Comparison of ENCODE assay signal across 11 cellular contexts in the genomic region with DNA sequence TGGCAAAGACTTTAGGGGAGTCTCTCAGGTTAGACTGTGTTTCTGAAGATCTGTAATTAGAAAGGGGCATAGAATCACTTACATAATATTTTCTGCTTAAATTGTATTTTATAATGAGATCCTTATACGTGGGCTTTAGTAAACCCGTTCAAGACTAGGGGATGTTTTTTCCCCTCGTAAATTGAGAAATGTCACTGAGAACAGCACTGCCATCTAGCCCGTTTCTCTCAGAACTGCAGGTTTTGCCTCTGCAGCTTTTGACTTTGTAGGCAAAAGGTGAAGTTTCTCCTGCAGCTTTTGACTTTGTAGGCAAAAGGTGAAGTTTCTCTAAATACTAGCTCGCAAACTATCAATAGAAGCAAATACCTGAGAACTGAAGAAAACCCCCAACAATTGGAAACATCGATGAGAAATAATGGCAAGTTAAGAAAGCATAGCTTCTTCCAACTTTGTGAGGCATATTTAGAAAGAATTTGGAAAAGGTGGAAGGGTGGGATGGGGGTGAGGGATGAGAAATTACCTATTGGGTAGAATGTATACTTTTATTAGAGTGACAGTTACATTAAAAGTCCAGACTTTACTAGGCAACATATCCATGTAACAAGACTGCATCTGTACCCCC. TPM values are rescaled to one million over a fixed set of nuclear protein-coding genes. Genes with fewer than 3 reads are reported as not detected.
DNase-seq lines count a peak whose midpoint lies in the region; ATAC-seq and TF ChIP-seq lines count a peak whose summit lies in the region.
"Had no signal": no experiment of that assay in that cellular context is flagged by ENCODE, and none has a peak within 500 bp of the region (broad histone marks: within the 10 kb centered on the region; RNA-seq: fewer than 3 reads in every experiment).

No MANE protein-coding gene starts in this region.

- no peaks in the 10 kb centered on the region for H3K9me3 Mint-ChIP-seq in endothelial cell (ENCODE audit: unreplicated experiment)

- H3K9me3 ChIP-seq in cardiac muscle cell (ENCODE audit: low read depth) = no peaks in the 10 kb centered on the region
- H3K9me3 ChIP-seq in thyroid gland = no peaks in the 10 kb centered on the region

- DNase-seq in cardiac muscle cell (ENCODE audit: low read depth in 1 of 2, low spot score in 1 of 2) (peak in 1 of 2 donors; percentile 10), left ventricle myocardium superior (no peak), NCI-H1694 treated with DMSO at 0.1 percent for 48 hours (lab: John Stamatoyannopoulos, UW) (peak; percentile 72), endothelial cell (ENCODE audit: low spot score) (peak; percentile 34), thyroid gland (peak; percentile 35 to 37), DMS53 (lab: John Stamatoyannopoulos, UW) (no peak), COLO668 (lab: John Stamatoyannopoulos, UW; ENCODE audit: unreplicated experiment) (no peak), C1 segment of cervical spinal cord (lab: John Stamatoyannopoulos, UW) (no peak)
- DNase-seq: gastrocnemius medialis, naive B cell had no signal

- TF ChIP-seq POLR2A in thyroid gland (IDR thresholded peaks at IDR 0.05) = no peak

- ATAC-seq in left ventricle myocardium superior = no peak
- ATAC-seq: activated CD4-positive, CD25-positive, alpha-beta regulatory T cell treated with anti-CD3 and anti-CD28 coated beads, Interleukin-2, amount 50 U/mL, for 24 hours; gastrocnemius medialis had no signal

- TF ChIP-seq CTCF in cardiac muscle cell (IDR thresholded peaks at IDR 0.05; ENCODE audit: low read depth, low read length) = peak; percentile 47
- TF ChIP-seq CTCF in endothelial cell (IDR thresholded peaks at IDR 0.05; ENCODE audit: unreplicated experiment) = no peak
- peak; percentile 15 to 73 (median 52) for TF ChIP-seq CTCF in thyroid gland (IDR thresholded peaks at IDR 0.05)

- H3K27me3 ChIP-seq in cardiac muscle cell (no peaks in the 10 kb centered on the region), thyroid gland (no peaks in the 10 kb centered on the region)

- no peaks in the 10 kb centered on the region for H3K4me1 ChIP-seq in cardiac muscle cell (ENCODE audit: low read depth)
- peaks cover 5 to 18% of the 10 kb centered on the region in 2 donors for H3K4me1 ChIP-seq in thyroid gland
- H3K4me1 ChIP-seq: gastrocnemius medialis had no signal

- H3K4me3 Mint-ChIP-seq in endothelial cell (ENCODE audit: unreplicated experiment) = no peak overlapping the region
- H3K4me3 Mint-ChIP-seq: naive B cell had no signal

- intact Hi-C loops in left ventricle myocardium superior (cut with micrococcal nuclease) (loop anchor here (10.0 kb wide), 1 partner anchor 59 kb away; the partner anchor contains the start of gene KIF26A), thyroid gland (cut with DNase I) (no loop called here)

- H3K27me3 Mint-ChIP-seq in endothelial cell (ENCODE audit: unreplicated experiment) = peaks cover 1% of the 10 kb centered on the region

- 22 to 23% methylated on average over 6 of the region's 6 CpGs for WGBS in thyroid gland, 2 donors

- H3K36me3 Mint-ChIP-seq in endothelial cell (ENCODE audit: low read depth, unreplicated experiment) = peaks cover 4% of the 10 kb centered on the region

- no peak overlapping the region for H3K4me3 ChIP-seq in cardiac muscle cell
- H3K4me3 ChIP-seq in thyroid gland (replicated peaks in 1 of 3) = no peak overlapping the region
- H3K4me3 ChIP-seq: gastrocnemius medialis had no signal

- H3K36me3 ChIP-seq in cardiac muscle cell (no peaks in the 10 kb centered on the region), thyroid gland (no peaks in the 10 kb centered on the region)
- H3K36me3 ChIP-seq: gastrocnemius medialis had no signal

- H3K27ac ChIP-seq in cardiac muscle cell = no peak overlapping the region
- peak overlapping the region in 1 of 3 donors; percentile 33 for H3K27ac ChIP-seq in thyroid gland
- H3K27ac ChIP-seq: gastrocnemius medialis had no signal

- no peaks in the 10 kb centered on the region for H3K4me1 Mint-ChIP-seq in endothelial cell (ENCODE audit: unreplicated experiment)

- H3K27ac Mint-ChIP-seq in endothelial cell (ENCODE audit: unreplicated experiment) = no peak overlapping the region

RNA-seq across cellular contexts. Expression of gene ASPG, which starts 9.9 kb away (rescaled TPM):
- 1.8 and 7.3 TPM in 2 replicates for total RNA-seq in cardiac muscle cell
- 3.4 and 8.8 TPM in 2 replicates for polyA plus RNA-seq in cardiac muscle cell
- 28.2 TPM for total RNA-seq in left ventricle myocardium superior
- total RNA-seq in endothelial cell (ENCODE audit: unreplicated experiment) = 1.2 TPM
- 10 to 100 TPM in 2 of 4 donors, 1 to 10 TPM in 2; 7.5 to 24.0 (median 15.2) TPM for total RNA-seq in thyroid gland

Comparison
In these comparisons a context has a peak if more than half of its experiments do, and no peak if none do; other contexts are left out.
1. DNase-seq: peak in NCI-H1694 treated with DMSO at 0.1 percent for 48 hours (single experiment), endothelial cell (single experiment) and thyroid gland (2 of 2); none in left ventricle myocardium superior (single experiment), DMS53 (single experiment), COLO668 (single experiment) and C1 segment of cervical spinal cord (0 of 14).